12 cellular contexts compared by ENCODE assay signal in the genomic region with DNA sequence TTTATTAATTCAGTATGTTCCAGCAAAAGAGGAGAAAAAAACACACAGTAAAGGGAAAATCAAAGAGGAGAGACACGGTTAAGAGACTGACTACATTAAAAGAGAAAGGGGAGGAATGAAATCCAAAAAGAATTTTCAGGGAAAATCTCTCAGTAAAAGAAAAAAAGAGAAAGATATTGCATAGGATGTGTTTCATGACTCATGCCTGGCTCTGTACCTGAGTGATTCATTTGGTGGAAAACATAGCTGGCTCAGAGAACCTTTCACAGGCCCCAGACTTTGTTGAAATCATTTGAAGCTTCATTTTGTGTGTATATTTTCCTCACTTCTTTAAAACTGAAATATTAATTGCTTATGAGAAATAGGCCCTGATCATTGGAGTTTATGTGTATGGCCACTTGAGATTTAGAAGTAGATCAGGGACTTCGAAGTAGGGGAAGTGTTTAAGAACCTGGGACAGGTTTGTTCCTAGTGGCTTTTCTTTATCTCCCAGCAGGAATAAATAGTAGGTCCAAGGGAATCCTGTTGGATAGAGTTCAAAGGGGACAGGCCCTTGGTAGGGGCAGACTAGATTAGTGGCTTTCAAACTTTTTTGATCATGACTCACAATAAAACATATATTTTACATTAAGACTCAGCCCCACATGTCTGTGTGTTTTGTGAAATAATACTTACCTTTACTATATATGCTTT.
A peak's percentile ranks its signal among the peaks of the same experiment; 100 is the strongest.
DNase-seq lines count a peak whose midpoint lies in the region; ATAC-seq, FAIRE-seq and TF ChIP-seq lines count a peak whose summit lies in the region.
"Had no signal": no experiment of that assay in that cellular context is flagged by ENCODE, and none has a peak within 500 bp of the region (broad histone marks: within the 10 kb centered on the region; RNA-seq: fewer than 3 reads in every experiment).

No MANE protein-coding gene starts in this region.

- H3K27ac ChIP-seq in pancreas, result peak overlapping the region in 2 of 4 donors; percentile 31 to 57

- DNase-seq in Calu3 (peak; percentile 19), M059J (ENCODE audit: low read depth) (peak; percentile 73), dermis microvascular lymphatic vessel endothelial cell (ENCODE audit: low read depth in 2 of 2) (peak; percentile 73 to 82), pancreas (no peak), NOMO-1 treated with dmso at 0.1 percent for 144 hours (lab: John Stamatoyannopoulos, UW; ENCODE audit: unreplicated experiment) (no peak), NCI-H2171 treated with DMSO at 0.1 percent for 48 hours (lab: John Stamatoyannopoulos, UW) (no peak)
- DNase-seq: DMS79 treated with DMSO at 0.1 percent for 48 hours, left cardiac atrium, NCI-H446 treated with DMSO at 0.1 percent for 48 hours had no signal

- H3K36me3 ChIP-seq in pancreas, result no peaks in the 10 kb centered on the region

- no peaks in the 10 kb centered on the region for H3K27me3 ChIP-seq in pancreas

- peak in 3 of 4 donors; percentile 55 to 80 (median 74) for ATAC-seq in pancreas
- ATAC-seq in GM21515 (IDR thresholded peaks at IDR 0.05; ENCODE audit: unreplicated experiment), result no peak
- no peak for ATAC-seq in GM18517 (IDR thresholded peaks at IDR 0.05; ENCODE audit: unreplicated experiment)

- no peak overlapping the region for H3K4me3 Mint-ChIP-seq in Calu3 (ENCODE audit: low read depth, unreplicated experiment)

- 80 to 84% methylated on average over 2 of the region's 2 CpGs for whole genome bisulfite sequencing in pancreas, 2 donors

- peaks cover 0 to 14% (median 8%) of the 10 kb centered on the region in 3 donors for H3K4me1 ChIP-seq in pancreas

- no TSS peak for BruUV-seq in Calu3 (replicated peaks; lab: Mats Ljungman, UMichigan)

- H3K4me3 ChIP-seq in pancreas, result no peak overlapping the region

- intact Hi-C loops in Calu3 (cut with micrococcal nuclease; ENCODE audit: unreplicated experiment), result no loop called here
- intact Hi-C loops in pancreas (cut with DNase I), result no loop called here

- peaks cover 4% of the 10 kb centered on the region for H3K36me3 Mint-ChIP-seq in Calu3 (ENCODE audit: insufficient read depth, unreplicated experiment)

- no peaks in the 10 kb centered on the region for H3K9me3 Mint-ChIP-seq in Calu3 (ENCODE audit: low read depth, unreplicated experiment)

- peak overlapping the region; percentile 97 for H3K27ac Mint-ChIP-seq in Calu3 (ENCODE audit: unreplicated experiment)

- H3K27me3 Mint-ChIP-seq in Calu3 (ENCODE audit: unreplicated experiment), result no peaks in the 10 kb centered on the region

- peak; percentile 32 for FAIRE-seq in pancreas (lab: Jason Lieb, UNC)
- FAIRE-seq: colon had no signal

- no peaks in the 10 kb centered on the region for H3K9me3 ChIP-seq in pancreas

- no peak for TF ChIP-seq CTCF in Calu3 (IDR thresholded peaks at IDR 0.05; ENCODE audit: unreplicated experiment)
- TF ChIP-seq CTCF in pancreas (IDR thresholded peaks at IDR 0.05), result no peak

- H3K4me1 Mint-ChIP-seq in Calu3 (ENCODE audit: low read depth, unreplicated experiment), result peaks cover 40% of the 10 kb centered on the region

- CTCF ChIA-PET in Calu3 (lab: Charles Lee), result interaction anchor here (0.8 to 1.5 kb wide), 3 partner anchors 8 to 17 kb away, joined by 3 to 5 read pairs (median 4); no protein-coding TSS in a partner anchor

Comparison
In these comparisons a context has a peak if more than half of its experiments do, and no peak if none do; other contexts are left out.
1. DNase-seq: peak in Calu3 (single experiment), M059J (single experiment) and dermis microvascular lymphatic vessel endothelial cell (2 of 2); none in pancreas (0 of 6), NOMO-1 treated with dmso at 0.1 percent for 144 hours (single experiment) and NCI-H2171 treated with DMSO at 0.1 percent for 48 hours (single experiment).
2. ATAC-seq: peak in pancreas (3 of 4); none in GM21515 (single experiment) and GM18517 (single experiment).